ENCODE assay signal across 8 cellular contexts in genomic region chr16:11669380-11670146, GRCh38. TPM values are rescaled to one million over a fixed set of nuclear protein-coding genes. Genes with fewer than 3 reads are reported as not detected.
DNase-seq lines count a peak whose midpoint lies in the region; TF ChIP-seq lines count a peak whose summit lies in the region.

No MANE protein-coding gene starts in this region.

- no peak for TF ChIP-seq CTCF in brain (conservative IDR thresholded peaks at IDR 0.05)

- peaks cover 3% of the 10 kb centered on the region for H3K27me3 Mint-ChIP-seq in brain
- H3K27me3 Mint-ChIP-seq in stimulated activated naive CD8-positive, alpha-beta T cell treated with anti-CD3 and anti-CD28 coated beads, Interleukin-15, Interleukin-2, amounts not matched to agents 100 ng/mL and 50 ng/mL, for 24 hours: no peaks in the 10 kb centered on the region

- H3K4me3 Mint-ChIP-seq in brain: peak overlapping the region; percentile 84 to 93 (median 90)
- peak overlapping the region; percentile 84 for H3K4me3 Mint-ChIP-seq in stimulated activated naive CD8-positive, alpha-beta T cell treated with anti-CD3 and anti-CD28 coated beads, Interleukin-15, Interleukin-2, amounts not matched to agents 100 ng/mL and 50 ng/mL, for 24 hours

- DNase-seq in CD1c-positive myeloid dendritic cell (ENCODE audit: extremely low spot score): peak; percentile 95
- DNase-seq in M059J (ENCODE audit: low read depth): peak; percentile 34
- peak; percentile 45 for DNase-seq in kidney tubule cell (ENCODE audit: low spot score)
- DNase-seq in NCI-H524 treated with DMSO at 0.1 percent for 48 hours (lab: John Stamatoyannopoulos, UW): no peak
- no peak for DNase-seq in NCI-H1436 treated with DMSO at 0.1 percent for 48 hours (lab: John Stamatoyannopoulos, UW)
- no peak for DNase-seq in NCI-H2227 treated with DMSO at 0.1 percent for 48 hours (lab: John Stamatoyannopoulos, UW)

- no peaks in the 10 kb centered on the region for H3K36me3 Mint-ChIP-seq in brain
- H3K36me3 Mint-ChIP-seq in stimulated activated naive CD8-positive, alpha-beta T cell treated with anti-CD3 and anti-CD28 coated beads, Interleukin-15, Interleukin-2, amounts not matched to agents 100 ng/mL and 50 ng/mL, for 24 hours (ENCODE audit: low read depth): no peaks in the 10 kb centered on the region

- H3K4me1 Mint-ChIP-seq in brain: peaks cover 74% of the 10 kb centered on the region
- peaks cover 74% of the 10 kb centered on the region for H3K4me1 Mint-ChIP-seq in stimulated activated naive CD8-positive, alpha-beta T cell treated with anti-CD3 and anti-CD28 coated beads, Interleukin-15, Interleukin-2, amounts not matched to agents 100 ng/mL and 50 ng/mL, for 24 hours (ENCODE audit: low read depth)

- peak overlapping the region; percentile 81 to 92 (median 88) for H3K27ac Mint-ChIP-seq in brain
- peak overlapping the region; percentile 76 for H3K27ac Mint-ChIP-seq in stimulated activated naive CD8-positive, alpha-beta T cell treated with anti-CD3 and anti-CD28 coated beads, Interleukin-15, Interleukin-2, amounts not matched to agents 100 ng/mL and 50 ng/mL, for 24 hours

- peaks cover 0 to 2% (median 0%) of the 10 kb centered on the region in 5 experiments for H3K9me3 Mint-ChIP-seq in brain
- no peaks in the 10 kb centered on the region for H3K9me3 Mint-ChIP-seq in stimulated activated naive CD8-positive, alpha-beta T cell treated with anti-CD3 and anti-CD28 coated beads, Interleukin-15, Interleukin-2, amounts not matched to agents 100 ng/mL and 50 ng/mL, for 24 hours

RNA-seq across cellular contexts. Expression of gene SNN, which starts 1.3 kb away (rescaled TPM):
- total RNA-seq in M059J (2014; rRNA removed; shearing (Covaris generic)): 9.2 and 14.7 TPM in 2 replicates
- 97.4 TPM for polyA plus RNA-seq in brain (ENCODE audit: insufficient read depth, low read depth, low replicate concordance)

Comparison
In these comparisons a context has a peak if more than half of its experiments do, and no peak if none do; other contexts are left out.
1. DNase-seq: peak in CD1c-positive myeloid dendritic cell (single experiment), M059J (single experiment) and kidney tubule cell (single experiment); none in NCI-H524 treated with DMSO at 0.1 percent for 48 hours (single experiment), NCI-H1436 treated with DMSO at 0.1 percent for 48 hours (single experiment) and NCI-H2227 treated with DMSO at 0.1 percent for 48 hours (single experiment).